16 cellular contexts compared by ENCODE assay signal in genomic region chr5:132391247-132391646, GRCh38. TPM values are rescaled to one million over a fixed set of nuclear protein-coding genes. Genes with fewer than 3 reads are reported as not detected.
DNase-seq lines count a peak whose midpoint lies in the region; ATAC-seq and TF ChIP-seq lines count a peak whose summit lies in the region.
"Had no signal": no experiment of that assay in that cellular context is flagged by ENCODE, and none has a peak within 500 bp of the region (broad histone marks: within the 10 kb centered on the region; RNA-seq: fewer than 3 reads in every experiment).

No MANE protein-coding gene starts in this region.

- no peak for TF ChIP-seq CTCF in progenitor cell of endocrine pancreas (IDR thresholded peaks at IDR 0.05; ENCODE audit: unreplicated experiment)

- no peak for ATAC-seq in activated naive CD4-positive, alpha-beta T cell treated with anti-CD3 and anti-CD28 coated beads, Interleukin-2, amount 50 U/mL, for 72 hours
- ATAC-seq: HCT116, PC-3 had no signal

- peaks cover 41% of the 10 kb centered on the region for H3K36me3 Mint-ChIP-seq in activated naive CD4-positive, alpha-beta T cell treated with anti-CD3 and anti-CD28 coated beads, Interleukin-2, amount 10 ng/mL, durations not matched to agents 7 days and 5 days
- H3K36me3 Mint-ChIP-seq in activated naive CD4-positive, alpha-beta T cell treated with anti-CD3 and anti-CD28 coated beads, Interleukin-2, amount 50 U/mL, for 72 hours = peaks cover 0 to 5% of the 10 kb centered on the region in 2 donors
- H3K36me3 Mint-ChIP-seq in progenitor cell of endocrine pancreas (ENCODE audit: insufficient read depth) = peaks cover 3% of the 10 kb centered on the region

- CTCF ChIA-PET in activated naive CD4-positive, alpha-beta T cell treated with anti-CD3 and anti-CD28 coated beads, Interleukin-2, amount 10 ng/mL, durations not matched to agents 7 days and 5 days (lab: Charles Lee) = interaction anchor here (0.6 to 17.6 kb wide), 2 partner anchors 88 to 109 kb away, joined by 3 to 458 read pairs; no protein-coding TSS in a partner anchor

- peak overlapping the region; percentile 42 for H3K27ac Mint-ChIP-seq in activated naive CD4-positive, alpha-beta T cell treated with anti-CD3 and anti-CD28 coated beads, Interleukin-2, amount 10 ng/mL, durations not matched to agents 7 days and 5 days
- peak overlapping the region in 1 of 2 donors; percentile 52 for H3K27ac Mint-ChIP-seq in activated naive CD4-positive, alpha-beta T cell treated with anti-CD3 and anti-CD28 coated beads, Interleukin-2, amount 50 U/mL, for 72 hours
- H3K27ac Mint-ChIP-seq in progenitor cell of endocrine pancreas = peak overlapping the region; percentile 90

- peaks cover 89% of the 10 kb centered on the region for H3K4me1 Mint-ChIP-seq in activated naive CD4-positive, alpha-beta T cell treated with anti-CD3 and anti-CD28 coated beads, Interleukin-2, amount 10 ng/mL, durations not matched to agents 7 days and 5 days
- H3K4me1 Mint-ChIP-seq in progenitor cell of endocrine pancreas (ENCODE audit: low read depth) = peaks cover 40% of the 10 kb centered on the region

- no peaks in the 10 kb centered on the region for H3K9me3 Mint-ChIP-seq in activated naive CD4-positive, alpha-beta T cell treated with anti-CD3 and anti-CD28 coated beads, Interleukin-2, amount 10 ng/mL, durations not matched to agents 7 days and 5 days
- no peaks in the 10 kb centered on the region for H3K9me3 Mint-ChIP-seq in activated naive CD4-positive, alpha-beta T cell treated with anti-CD3 and anti-CD28 coated beads, Interleukin-2, amount 50 U/mL, for 72 hours
- H3K9me3 Mint-ChIP-seq in progenitor cell of endocrine pancreas (ENCODE audit: low read depth) = no peaks in the 10 kb centered on the region

- H3K27me3 Mint-ChIP-seq in activated naive CD4-positive, alpha-beta T cell treated with anti-CD3 and anti-CD28 coated beads, Interleukin-2, amount 10 ng/mL, durations not matched to agents 7 days and 5 days = no peaks in the 10 kb centered on the region
- no peaks in the 10 kb centered on the region for H3K27me3 Mint-ChIP-seq in progenitor cell of endocrine pancreas

- H3K4me3 Mint-ChIP-seq in activated naive CD4-positive, alpha-beta T cell treated with anti-CD3 and anti-CD28 coated beads, Interleukin-2, amount 10 ng/mL, durations not matched to agents 7 days and 5 days = no peak overlapping the region
- no peak overlapping the region for H3K4me3 Mint-ChIP-seq in progenitor cell of endocrine pancreas (ENCODE audit: low read depth)

- no peak for DNase-seq in activated naive CD4-positive, alpha-beta T cell treated with anti-CD3 and anti-CD28 coated beads, Interleukin-2, amount 10 ng/mL, durations not matched to agents 7 days and 5 days
- no peak for DNase-seq in activated naive CD4-positive, alpha-beta T cell treated with anti-CD3 and anti-CD28 coated beads, Interleukin-2, amount 50 U/mL, for 72 hours (ENCODE audit: low spot score in 2 of 2)
- DNase-seq in ecto neural progenitor cell (ENCODE audit: low spot score) = peak; percentile 12
- no peak for DNase-seq in progenitor cell of endocrine pancreas (ENCODE audit: low spot score, unreplicated experiment)
- no peak for DNase-seq in NCI-H2081 treated with DMSO at 0.1 percent for 48 hours (lab: John Stamatoyannopoulos, UW)
- DNase-seq in stimulated activated CD8-positive, alpha-beta memory T cell treated with anti-CD3 and anti-CD28 coated beads, Interleukin-4, amount 100 ng/mL, for 48 hours = no peak
- DNase-seq in cortex of kidney (lab: John Stamatoyannopoulos, UW) = no peak
- no peak for DNase-seq in activated CD8-positive, alpha-beta memory T cell treated with anti-CD3 and anti-CD28 coated beads, Interleukin-2, amount 50 U/mL, for 48 hours
- DNase-seq: C1 segment of cervical spinal cord, DMS53, KBM-7, NCI-H1694 treated with DMSO at 0.1 percent for 48 hours, NCI-H446, NCI-H748 treated with DMSO at 0.1 percent for 48 hours, PC-3 had no signal

RNA-seq across cellular contexts. Expression of gene SLC22A5, which starts 21.7 kb away (rescaled TPM):
- total RNA-seq in activated naive CD4-positive, alpha-beta T cell treated with anti-CD3 and anti-CD28 coated beads, Interleukin-2, amount 50 U/mL, for 72 hours = 1 to 10 TPM; 3.1 to 5.5 TPM
- total RNA-seq in progenitor cell of endocrine pancreas = 14.3 and 14.7 TPM in 2 replicates
